8 cellular contexts compared by ENCODE assay signal in the genomic region with DNA sequence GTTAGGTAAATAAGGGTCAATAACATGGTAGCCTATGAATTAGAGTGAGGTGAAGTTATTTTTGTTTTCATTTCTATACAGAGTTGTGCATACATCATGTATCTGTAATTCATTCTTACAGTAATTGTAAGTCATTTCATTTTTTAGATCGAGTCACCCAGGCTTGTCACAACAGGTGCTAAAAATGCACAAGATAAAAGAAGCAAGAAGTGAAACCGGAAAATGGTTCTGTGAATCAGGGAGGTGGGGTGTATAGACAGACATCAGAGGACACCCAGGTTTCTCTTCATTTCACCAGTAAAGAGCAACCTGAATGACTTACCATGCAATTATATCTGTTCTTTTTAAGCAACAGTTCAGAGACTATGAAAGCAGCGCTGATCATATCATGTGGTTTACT. TPM values are rescaled to one million over a fixed set of nuclear protein-coding genes. Genes with fewer than 3 reads are reported as not detected.
A peak's percentile ranks its signal among the peaks of the same experiment; 100 is the strongest.
DNase-seq lines count a peak whose midpoint lies in the region; ATAC-seq and TF ChIP-seq lines count a peak whose summit lies in the region.
"Had no signal": no experiment of that assay in that cellular context is flagged by ENCODE, and none has a peak within 500 bp of the region (broad histone marks: within the 10 kb centered on the region; RNA-seq: fewer than 3 reads in every experiment).

No MANE protein-coding gene starts in this region.

- DNase-seq in NOMO-1 treated with dmso at 0.1 percent for 144 hours (lab: John Stamatoyannopoulos, UW; ENCODE audit: unreplicated experiment) (peak; percentile 48), foreskin keratinocyte (peak; percentile 92 to 96), amniotic stem cell (lab: John Stamatoyannopoulos, UW) (no peak), HT-29 (ENCODE audit: low spot score) (no peak)

- WGBS in gastroesophageal sphincter (ENCODE audit: low coverage in 1 of 2), 2 donors, result 43 to 82% methylated on average over 2 to 3 of the region's 3 CpGs

- H3K4me1 ChIP-seq in foreskin keratinocyte, result peaks cover 45% of the 10 kb centered on the region
- H3K4me1 ChIP-seq in gastroesophageal sphincter, result peaks cover 5 to 35% (median 8%) of the 10 kb centered on the region in 3 donors

- ATAC-seq in GM19025 (IDR thresholded peaks at IDR 0.05; ENCODE audit: low read depth, unreplicated experiment) (peak; percentile 93), HG02678 (IDR thresholded peaks at IDR 0.05; ENCODE audit: unreplicated experiment) (peak; percentile 94), foreskin keratinocyte (peak; percentile 81), gastroesophageal sphincter (no peak)

- no peak for TF ChIP-seq POLR2A in gastroesophageal sphincter (IDR thresholded peaks at IDR 0.05)

- no peaks in the 10 kb centered on the region for H3K36me3 ChIP-seq in gastroesophageal sphincter

- H3K27me3 ChIP-seq in foreskin keratinocyte (no peaks in the 10 kb centered on the region), gastroesophageal sphincter (no peaks in the 10 kb centered on the region)

- no peak overlapping the region for H3K4me3 ChIP-seq in gastroesophageal sphincter

- TF ChIP-seq EP300 in gastroesophageal sphincter (IDR thresholded peaks at IDR 0.05), result no peak

- H3K9me3 ChIP-seq in gastroesophageal sphincter, result no peaks in the 10 kb centered on the region

- H3K27ac ChIP-seq in foreskin keratinocyte, result peak overlapping the region; percentile 87
- H3K27ac ChIP-seq in gastroesophageal sphincter, result no peak overlapping the region
- H3K27ac ChIP-seq: VCaP had no signal

- TF ChIP-seq CTCF in foreskin keratinocyte (conservative IDR thresholded peaks at IDR 0.05) (no peak), gastroesophageal sphincter (IDR thresholded peaks at IDR 0.05) (no peak)

RNA-seq across cellular contexts. Expression of a gene that starts 27.6 kb away (rescaled TPM):
- total RNA-seq in foreskin keratinocyte (16.7 and 17.7 TPM in 2 replicates), gastroesophageal sphincter (10 to 100 TPM in 1 of 4 donors, 1 to 10 TPM in 3; 5.1 to 14.5 (median 7.3) TPM)
- 20.7 and 22.9 TPM in 2 replicates for polyA plus RNA-seq in foreskin keratinocyte
- total RNA-seq in HT-29 (2014; rRNA removed; shearing (Covaris generic)), result 12.9 and 13.1 TPM in 2 replicates

Comparison
In these comparisons a context has a peak if more than half of its experiments do, and no peak if none do; other contexts are left out.
1. DNase-seq: peak in NOMO-1 treated with dmso at 0.1 percent for 144 hours (single experiment) and foreskin keratinocyte (2 of 2); none in amniotic stem cell (single experiment) and HT-29 (single experiment).